Comparison of ENCODE assay signal across 18 cellular contexts in the genomic region with DNA sequence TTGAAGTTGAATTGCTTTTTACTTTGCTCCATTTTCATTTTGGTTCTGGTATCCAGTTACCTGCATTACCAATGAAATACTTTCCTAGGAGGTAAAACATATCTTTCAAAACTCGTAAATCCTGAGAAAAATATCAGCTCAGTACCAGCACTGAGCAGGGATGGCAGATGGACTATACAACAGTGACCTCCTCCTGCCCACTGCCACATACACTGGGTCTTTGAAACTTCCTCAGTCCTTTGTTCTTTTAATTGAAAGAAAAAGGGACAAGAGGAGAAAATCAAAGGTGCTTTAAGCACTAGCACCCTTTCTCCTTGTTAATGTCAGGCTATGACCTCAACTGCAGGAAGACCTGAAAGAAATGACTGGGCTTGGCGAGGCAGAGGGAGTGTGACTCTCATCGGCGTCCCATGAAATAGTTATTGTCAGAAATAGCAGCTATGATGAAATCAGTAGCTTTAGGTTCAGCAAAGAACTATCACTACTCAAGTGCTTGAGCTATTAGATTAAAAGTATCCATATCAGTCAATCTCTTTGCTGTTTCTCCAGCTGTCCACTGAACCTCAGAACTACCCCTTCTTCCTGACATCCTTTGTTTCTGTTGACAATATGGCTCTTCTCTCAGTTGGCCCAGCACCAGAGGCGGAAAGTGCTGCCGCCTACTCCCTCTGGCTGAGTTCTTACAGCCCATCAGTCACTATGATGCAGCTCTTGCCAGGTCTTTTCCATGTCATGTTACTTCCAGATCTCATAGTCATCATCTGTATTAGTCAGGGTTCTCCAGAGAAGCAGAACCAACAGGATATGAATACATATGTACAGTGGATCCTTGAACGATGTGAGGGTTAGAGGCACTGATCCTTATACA.
DNase-seq lines count a peak whose midpoint lies in the region; ATAC-seq and TF ChIP-seq lines count a peak whose summit lies in the region.
"Had no signal": no experiment of that assay in that cellular context is flagged by ENCODE, and none has a peak within 500 bp of the region (broad histone marks: within the 10 kb centered on the region; RNA-seq: fewer than 3 reads in every experiment).

No MANE protein-coding gene starts in this region.

- in situ Hi-C loops in GM23248 (cut with MboI): no loop called here

- no peak overlapping the region for H3K4me2 ChIP-seq in GM23248 (ENCODE audit: unreplicated experiment)
- peak overlapping the region; percentile 28 for H3K4me2 ChIP-seq in skeletal muscle satellite cell (ENCODE audit: low read length)

- H3K27ac ChIP-seq in GM23248 (no peak overlapping the region), WERI-Rb-1 (peak overlapping the region; percentile 17; the same call in 1 of the 2 replicates)
- H3K27ac ChIP-seq: esophagus squamous epithelium, testis had no signal

- WGBS in GM23248 (ENCODE audit: low coverage in 1 of 2, low lambda C conversion rate in 2 of 2, missing lambda C conversion rate in 2 of 2), 2 experiments: 5 to 8% methylated on average over 7 of the region's 7 CpGs

- H3K4me1 ChIP-seq in GM23248 (ENCODE audit: insufficient read depth) (no peaks in the 10 kb centered on the region), skeletal muscle satellite cell (ENCODE audit: control insufficient read depth, insufficient read depth, low read length) (peaks cover 14% of the 10 kb centered on the region)
- H3K4me1 ChIP-seq: esophagus squamous epithelium, testis had no signal

- peak; percentile 48 for DNase-seq in GM23248
- no peak for DNase-seq in WERI-Rb-1
- peak; percentile 64 for DNase-seq in globus pallidus (ENCODE audit: low spot score)
- DNase-seq in SW480 (ENCODE audit: low spot score): no peak
- no peak for DNase-seq in mucosa of gallbladder (ENCODE audit: low spot score)
- DNase-seq: activated CD4-positive, CD25-positive, alpha-beta regulatory T cell treated with anti-CD3 and anti-CD28 coated beads, Interleukin-2, amount 50 U/mL, for 72 hours; activated CD8-positive, alpha-beta memory T cell treated with anti-CD3 and anti-CD28 coated beads, Interleukin-2, amount 50 U/mL, for 48 hours; cortex of kidney; DMS79 treated with DMSO at 0.1 percent for 48 hours; esophagus squamous epithelium; KBM-7; NCI-H1436 treated with DMSO at 0.1 percent for 48 hours; NCI-H510A treated with DMSO at 0.1 percent for 48 hours; testis had no signal

- H3K4me3 ChIP-seq in GM23248 (no peak overlapping the region), WERI-Rb-1 (ENCODE audit: low read depth, low read length) (no peak overlapping the region), skeletal muscle satellite cell (ENCODE audit: low read length) (no peak overlapping the region)
- H3K4me3 ChIP-seq: esophagus squamous epithelium, lung, testis had no signal

- no peak overlapping the region for H2AFZ ChIP-seq in GM23248

- H3K27me3 ChIP-seq in GM23248 (replicated peaks; ENCODE audit: insufficient read depth): no peaks in the 10 kb centered on the region
- no peaks in the 10 kb centered on the region for H3K27me3 ChIP-seq in WERI-Rb-1 (ENCODE audit: insufficient read depth, low read depth, severe bottlenecking)
- H3K27me3 ChIP-seq in skeletal muscle satellite cell (ENCODE audit: control insufficient read depth, insufficient read depth, low read length): no peaks in the 10 kb centered on the region
- H3K27me3 ChIP-seq: esophagus squamous epithelium, testis had no signal

- H3K9me2 ChIP-seq in GM23248 (ENCODE audit: insufficient read depth): no peaks in the 10 kb centered on the region

- no peak for TF ChIP-seq CTCF in WERI-Rb-1 (IDR thresholded peaks at IDR 0.05; ENCODE audit: low read depth, low read length)

- no peak overlapping the region for H3K9ac ChIP-seq in GM23248
- no peak overlapping the region for H3K9ac ChIP-seq in skeletal muscle satellite cell (ENCODE audit: low read depth, low read length)

- H3K36me3 ChIP-seq in GM23248 (ENCODE audit: low read depth): no peaks in the 10 kb centered on the region
- no peaks in the 10 kb centered on the region for H3K36me3 ChIP-seq in WERI-Rb-1
- H3K36me3 ChIP-seq in skeletal muscle satellite cell (ENCODE audit: insufficient read depth, low read length): no peaks in the 10 kb centered on the region
- H3K36me3 ChIP-seq: esophagus squamous epithelium had no signal

- ATAC-seq in HG02642 (IDR thresholded peaks at IDR 0.05; ENCODE audit: poor library complexity, unreplicated experiment): no peak
- ATAC-seq in GM18873 (IDR thresholded peaks at IDR 0.05; ENCODE audit: low FRiP score, unreplicated experiment): no peak

- no peaks in the 10 kb centered on the region for H3F3A ChIP-seq in GM23248 (ENCODE audit: insufficient read depth)

- H4K20me1 ChIP-seq in GM23248 (ENCODE audit: insufficient read depth): no peaks in the 10 kb centered on the region

- H3K9me3 ChIP-seq in GM23248 (ENCODE audit: low read depth) (no peaks in the 10 kb centered on the region), WERI-Rb-1 (ENCODE audit: severe bottlenecking) (no peaks in the 10 kb centered on the region), skeletal muscle satellite cell (replicated peaks; ENCODE audit: low read length) (no peaks in the 10 kb centered on the region)
- H3K9me3 ChIP-seq: esophagus squamous epithelium, testis had no signal

- no peaks in the 10 kb centered on the region for H3K79me2 ChIP-seq in GM23248 (ENCODE audit: insufficient read depth)

Comparison
In these comparisons a context has a peak if more than half of its experiments do, and no peak if none do; other contexts are left out.
1. DNase-seq: peak in GM23248 (single experiment) and globus pallidus (single experiment); none in WERI-Rb-1 (single experiment), SW480 (single experiment) and mucosa of gallbladder (single experiment).